8 cellular contexts compared by ENCODE assay signal in the genomic region with DNA sequence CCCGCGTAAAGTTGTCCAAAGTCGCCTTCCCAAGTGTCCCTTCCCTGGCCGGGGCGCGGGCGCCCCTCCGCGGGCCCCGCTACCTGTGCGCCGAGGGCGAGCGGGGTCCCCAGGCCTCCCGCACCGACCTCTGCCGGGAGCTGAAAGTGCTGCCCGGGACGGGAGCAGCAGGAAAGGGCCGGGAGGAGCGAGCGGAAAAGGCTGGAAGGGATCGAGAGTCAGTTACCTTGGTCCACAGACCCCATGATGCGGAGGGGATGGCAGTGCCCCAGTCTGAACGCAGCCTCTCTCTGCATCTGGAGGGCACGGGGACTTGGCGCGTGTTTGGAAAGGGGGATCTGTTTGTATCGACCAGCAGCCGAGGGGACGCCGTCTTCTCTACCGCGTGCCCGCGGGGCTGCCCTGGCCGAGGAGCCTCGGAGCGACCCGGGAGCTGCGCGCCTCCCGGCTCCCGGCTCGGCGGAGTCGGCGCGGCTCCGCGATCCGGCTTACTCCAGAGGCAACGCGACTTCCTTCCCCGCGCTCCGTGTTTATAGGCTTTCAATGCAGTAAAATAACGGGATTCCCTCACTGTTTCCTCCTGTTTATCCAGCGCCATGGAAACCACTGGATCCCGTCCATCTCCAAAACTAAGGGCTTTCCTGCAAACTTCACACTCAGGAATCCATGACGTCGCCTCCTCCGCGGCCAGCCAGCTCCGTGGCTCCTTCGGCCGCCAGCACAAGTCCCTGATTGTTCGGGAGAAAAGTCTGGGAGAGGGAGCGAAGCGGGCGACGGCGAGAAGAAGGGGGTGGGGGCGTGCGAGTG. TPM values are rescaled to one million over a fixed set of nuclear protein-coding genes. Genes with fewer than 3 reads are reported as not detected.
DNase-seq lines count a peak whose midpoint lies in the region; ATAC-seq and TF ChIP-seq lines count a peak whose summit lies in the region.

No MANE protein-coding gene starts in this region.

- TF ChIP-seq POLR2A in esophagus muscularis mucosa (IDR thresholded peaks at IDR 0.05; ENCODE audit: low read depth): no peak

- no peak for ATAC-seq in HG02970 (IDR thresholded peaks at IDR 0.05; ENCODE audit: low FRiP score, unreplicated experiment)

- H3K9me3 ChIP-seq in esophagus muscularis mucosa: no peaks in the 10 kb centered on the region
- no peaks in the 10 kb centered on the region for H3K9me3 ChIP-seq in thymus (ENCODE audit: control insufficient read depth)

- H3K36me3 ChIP-seq in esophagus muscularis mucosa: no peaks in the 10 kb centered on the region
- no peaks in the 10 kb centered on the region for H3K36me3 ChIP-seq in thymus (ENCODE audit: control insufficient read depth, insufficient read depth)

- H3K27me3 ChIP-seq in esophagus muscularis mucosa (no peaks in the 10 kb centered on the region), thymus (ENCODE audit: control insufficient read depth, insufficient read depth) (peaks cover 49% of the 10 kb centered on the region)

- H3K4me3 ChIP-seq in esophagus muscularis mucosa: peak overlapping the region; percentile 58 to 66 (median 60)
- H3K4me3 ChIP-seq in thymus (ENCODE audit: low read length): peak overlapping the region; percentile 24

- TF ChIP-seq CTCF in esophagus muscularis mucosa (IDR thresholded peaks at IDR 0.05): peak; percentile 19 to 28 (median 27)

- H3K27ac ChIP-seq in esophagus muscularis mucosa (replicated peaks in 1 of 4) (peak overlapping the region; percentile 85 to 97 (median 90)), thymus (ENCODE audit: low read depth) (peak overlapping the region; percentile 61)

- intact Hi-C loops in esophagus muscularis mucosa (cut with DNase I): loop anchor here (5.0 kb wide), 1 partner anchor 105 kb away; no protein-coding TSS in a partner anchor

- peak; percentile 48 for TF ChIP-seq EP300 in esophagus muscularis mucosa (IDR thresholded peaks at IDR 0.05)

- H3K4me1 ChIP-seq in esophagus muscularis mucosa (peaks cover 45 to 66% (median 58%) of the 10 kb centered on the region in 4 donors), thymus (ENCODE audit: control insufficient read depth, insufficient read depth, low read length) (no peaks in the 10 kb centered on the region)

- DNase-seq in Daoy (ENCODE audit: low read depth) (peak; percentile 88), Kasumi-1 (lab: John Stamatoyannopoulos, UW) (peak; percentile 14 to 31), esophagus muscularis mucosa (ENCODE audit: extremely low spot score) (peak; percentile 95), midbrain (lab: John Stamatoyannopoulos, UW) (peak; percentile 76), NAMALWA (ENCODE audit: low spot score) (no peak)
- DNase-seq in activated CD8-positive, alpha-beta memory T cell treated with anti-CD3 and anti-CD28 coated beads, Interleukin-2, amount 50 U/mL, for 48 hours: peak; percentile 61

- under 1% methylated on average over 20 of the region's 75 CpGs for WGBS in esophagus muscularis mucosa
- 2% methylated on average over 75 of the region's 75 CpGs for WGBS in thymus

RNA-seq across cellular contexts. Expression of a gene that starts 20.0 kb away (rescaled TPM):
- total RNA-seq in Daoy (2014; rRNA removed; shearing (Covaris generic)): 0.18 and 0.40 TPM in 2 replicates
- total RNA-seq in esophagus muscularis mucosa: 10 to 100 TPM in 3 of 4 donors, 1 to 10 TPM in 1; 8.8 to 15.6 (median 13.0) TPM
- 4.4 TPM for polyA plus RNA-seq in thymus
